Comparison of ENCODE assay signal across 16 cellular contexts in the genomic region with DNA sequence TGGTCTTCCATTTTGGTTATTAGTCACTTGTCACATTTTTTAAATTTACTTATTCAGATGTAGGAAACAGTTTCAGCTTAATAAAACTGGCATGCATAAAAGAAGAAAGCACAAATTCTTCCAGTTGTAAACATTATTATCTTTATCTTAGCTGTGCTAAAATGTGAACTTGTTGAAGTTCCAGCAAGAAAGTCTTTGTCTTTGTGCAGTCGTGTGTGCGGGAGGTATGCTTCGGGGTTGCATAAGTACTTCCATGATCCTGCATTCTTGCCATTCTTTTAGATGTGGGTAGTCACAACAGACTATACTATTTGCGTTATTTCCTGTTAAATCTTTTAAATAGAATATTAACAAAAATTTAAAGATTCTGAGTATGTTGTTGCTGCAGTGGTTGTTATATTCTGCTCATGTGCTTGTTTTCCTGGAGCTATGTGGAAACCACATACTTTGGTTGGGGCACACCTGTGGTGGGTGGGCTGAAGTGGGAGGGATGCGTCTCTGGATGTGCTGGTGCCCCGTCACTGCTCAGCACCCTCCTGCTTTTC. TPM values are rescaled to one million over a fixed set of nuclear protein-coding genes. Genes with fewer than 3 reads are reported as not detected.
A peak's percentile ranks its signal among the peaks of the same experiment; 100 is the strongest.
DNase-seq lines count a peak whose midpoint lies in the region; ATAC-seq and TF ChIP-seq lines count a peak whose summit lies in the region.
"Had no signal": no experiment of that assay in that cellular context is flagged by ENCODE, and none has a peak within 500 bp of the region (broad histone marks: within the 10 kb centered on the region; RNA-seq: fewer than 3 reads in every experiment).

No MANE protein-coding gene starts in this region.

- CTCF ChIA-PET in activated CD4-positive, alpha-beta T cell treated with anti-CD3 and anti-CD28 coated beads, Interleukin-2, amount 10 ng/mL, durations not matched to agents 7 days and 5 days (lab: Charles Lee): no interaction called here

- no peaks in the 10 kb centered on the region for H3K27me3 ChIP-seq in SJSA1 (replicated peaks)
- H3K27me3 ChIP-seq: hepatocyte, pancreas had no signal

- H3K4me3 ChIP-seq in SJSA1 (no peak overlapping the region), fibroblast of the aortic adventitia (ENCODE audit: low read depth, low read length) (no peak overlapping the region), retinal pigment epithelial cell (ENCODE audit: low read length) (peak overlapping the region; percentile 11)
- H3K4me3 ChIP-seq: hepatocyte, lower lobe of right lung, pancreas had no signal

- POLR2A ChIA-PET in activated CD4-positive, alpha-beta T cell treated with anti-CD3 and anti-CD28 coated beads, Interleukin-2, amount 10 ng/mL, durations not matched to agents 7 days and 5 days (lab: Charles Lee): no interaction called here

- no peak for ATAC-seq in stimulated activated effector memory CD8-positive, alpha-beta T cell treated with anti-CD3 and anti-CD28 coated beads, Interleukin-12 subunit alpha, Interleukin-12 subunit beta, amount 100 ng/mL, for 72 hours
- ATAC-seq: lower lobe of right lung; pancreas; stimulated activated naive CD8-positive, alpha-beta T cell treated with anti-CD3 and anti-CD28 coated beads, Interleukin-15, Interleukin-2, amounts not matched to agents 100 U/mL and 50 U/mL, for 24 hours had no signal

- H3K4me1 ChIP-seq in SJSA1 (replicated peaks): peaks cover 26% of the 10 kb centered on the region
- H3K4me1 ChIP-seq: lower lobe of right lung, pancreas had no signal

- no peak overlapping the region for H3K27ac Mint-ChIP-seq in activated CD4-positive, alpha-beta T cell treated with anti-CD3 and anti-CD28 coated beads, Interleukin-2, amount 10 ng/mL, durations not matched to agents 7 days and 5 days
- no peak overlapping the region for H3K27ac Mint-ChIP-seq in stimulated activated effector memory CD8-positive, alpha-beta T cell treated with anti-CD3 and anti-CD28 coated beads, Interleukin-12 subunit alpha, Interleukin-12 subunit beta, amount 100 ng/mL, for 72 hours

- H3K9me3 Mint-ChIP-seq in activated CD4-positive, alpha-beta T cell treated with anti-CD3 and anti-CD28 coated beads, Interleukin-2, amount 10 ng/mL, durations not matched to agents 7 days and 5 days: no peaks in the 10 kb centered on the region
- no peaks in the 10 kb centered on the region for H3K9me3 Mint-ChIP-seq in stimulated activated effector memory CD8-positive, alpha-beta T cell treated with anti-CD3 and anti-CD28 coated beads, Interleukin-12 subunit alpha, Interleukin-12 subunit beta, amount 100 ng/mL, for 72 hours

- no peaks in the 10 kb centered on the region for H3K9me3 ChIP-seq in SJSA1 (replicated peaks)
- H3K9me3 ChIP-seq: lower lobe of right lung, pancreas had no signal

- H3K4me3 Mint-ChIP-seq in activated CD4-positive, alpha-beta T cell treated with anti-CD3 and anti-CD28 coated beads, Interleukin-2, amount 10 ng/mL, durations not matched to agents 7 days and 5 days: no peak overlapping the region
- H3K4me3 Mint-ChIP-seq in stimulated activated effector memory CD8-positive, alpha-beta T cell treated with anti-CD3 and anti-CD28 coated beads, Interleukin-12 subunit alpha, Interleukin-12 subunit beta, amount 100 ng/mL, for 72 hours: no peak overlapping the region

- no peaks in the 10 kb centered on the region for H3K27me3 Mint-ChIP-seq in activated CD4-positive, alpha-beta T cell treated with anti-CD3 and anti-CD28 coated beads, Interleukin-2, amount 10 ng/mL, durations not matched to agents 7 days and 5 days

- peak overlapping the region; percentile 86 for H3K27ac ChIP-seq in SJSA1
- H3K27ac ChIP-seq: hepatocyte, lower lobe of right lung, pancreas, RWPE1 had no signal

- no peaks in the 10 kb centered on the region for H3K4me1 Mint-ChIP-seq in activated CD4-positive, alpha-beta T cell treated with anti-CD3 and anti-CD28 coated beads, Interleukin-2, amount 10 ng/mL, durations not matched to agents 7 days and 5 days
- no peaks in the 10 kb centered on the region for H3K4me1 Mint-ChIP-seq in stimulated activated effector memory CD8-positive, alpha-beta T cell treated with anti-CD3 and anti-CD28 coated beads, Interleukin-12 subunit alpha, Interleukin-12 subunit beta, amount 100 ng/mL, for 72 hours

- DNase-seq in Daoy (ENCODE audit: low read depth) (peak; percentile 31), SJSA1 (ENCODE audit: low read depth in 1 of 2, low spot score in 2 of 2) (peak; percentile 74 to 86), fibroblast of the aortic adventitia (ENCODE audit: low read depth) (peak; percentile 74), retinal pigment epithelial cell (ENCODE audit: low read depth) (peak; percentile 98), germinal center (ENCODE audit: low spot score) (no peak)
- no peak for DNase-seq in stimulated activated CD4-positive, alpha-beta T cell treated with anti-CD3 and anti-CD28 coated beads, Interleukin-4, amount 100 ng/mL, for 1 hour
- no peak for DNase-seq in activated CD4-positive, alpha-beta T cell treated with anti-CD3 and anti-CD28 coated beads, Interleukin-2, amount 10 ng/mL, durations not matched to agents 7 days and 5 days
- no peak for DNase-seq in stimulated activated effector memory CD8-positive, alpha-beta T cell treated with anti-CD3 and anti-CD28 coated beads, Interleukin-12 subunit alpha, Interleukin-12 subunit beta, amount 100 ng/mL, for 72 hours (ENCODE audit: low spot score in 2 of 2)
- DNase-seq: lower lobe of right lung; NCI-H1092 treated with DMSO at 0.1 percent for 48 hours; NCI-H510A treated with DMSO at 0.1 percent for 48 hours; pancreas; stimulated activated CD4-positive, alpha-beta T cell treated with anti-CD3 and anti-CD28 coated beads, Interleukin-2, amount 100 ng/mL, for 24 hours; stimulated activated naive CD8-positive, alpha-beta T cell treated with anti-CD3 and anti-CD28 coated beads, Interleukin-15, Interleukin-2, amounts not matched to agents 100 U/mL and 50 U/mL, for 24 hours had no signal

- TF ChIP-seq CTCF in fibroblast of the aortic adventitia (IDR thresholded peaks at IDR 0.05; ENCODE audit: insufficient read depth, low read length) (no peak), retinal pigment epithelial cell (conservative IDR thresholded peaks at IDR 0.05; ENCODE audit: low read depth, low read length) (no peak)

- peaks cover 32% of the 10 kb centered on the region for H3K36me3 Mint-ChIP-seq in activated CD4-positive, alpha-beta T cell treated with anti-CD3 and anti-CD28 coated beads, Interleukin-2, amount 10 ng/mL, durations not matched to agents 7 days and 5 days (ENCODE audit: low read depth)
- H3K36me3 Mint-ChIP-seq in stimulated activated effector memory CD8-positive, alpha-beta T cell treated with anti-CD3 and anti-CD28 coated beads, Interleukin-12 subunit alpha, Interleukin-12 subunit beta, amount 100 ng/mL, for 72 hours: peaks cover 66% of the 10 kb centered on the region

- H3K36me3 ChIP-seq in SJSA1: peaks cover 43% of the 10 kb centered on the region

RNA-seq across cellular contexts. Expression of gene CBS, which starts 49.9 kb away (rescaled TPM):
- 12.8 and 19.8 TPM in 2 replicates for total RNA-seq in Daoy (2014; rRNA removed; shearing (Covaris generic))
- total RNA-seq in SJSA1 (2014; rRNA removed; shearing (Covaris generic)): 17.9 and 34.2 TPM in 2 replicates
- 63.3 and 87.1 TPM in 2 replicates for total RNA-seq in fibroblast of the aortic adventitia (ENCODE audit: low replicate concordance)
- total RNA-seq in activated CD4-positive, alpha-beta T cell treated with anti-CD3 and anti-CD28 coated beads, Interleukin-2, amount 10 ng/mL, durations not matched to agents 7 days and 5 days: 10 to 100 TPM; 31.4 to 31.7 TPM

RNA-seq across cellular contexts. Expression of gene PKNOX1, which starts 51.3 kb away (rescaled TPM):
- 18.0 and 20.1 TPM in 2 replicates for total RNA-seq in Daoy (2014; rRNA removed; shearing (Covaris generic))
- total RNA-seq in SJSA1 (2014; rRNA removed; shearing (Covaris generic)): 8.8 and 37.7 TPM in 2 replicates
- 11.2 and 12.7 TPM in 2 replicates for total RNA-seq in fibroblast of the aortic adventitia (ENCODE audit: low replicate concordance)
- total RNA-seq in activated CD4-positive, alpha-beta T cell treated with anti-CD3 and anti-CD28 coated beads, Interleukin-2, amount 10 ng/mL, durations not matched to agents 7 days and 5 days: 10 to 100 TPM; 28.7 to 30.1 TPM

Comparison
In these comparisons a context has a peak if more than half of its experiments do, and no peak if none do; other contexts are left out.
1. DNase-seq: peak in Daoy (single experiment), SJSA1 (2 of 2), fibroblast of the aortic adventitia (single experiment) and retinal pigment epithelial cell (single experiment); none in stimulated activated CD4-positive, alpha-beta T cell treated with anti-CD3 and anti-CD28 coated beads, Interleukin-4, amount 100 ng/mL, for 1 hour (single experiment), activated CD4-positive, alpha-beta T cell treated with anti-CD3 and anti-CD28 coated beads, Interleukin-2, amount 10 ng/mL, durations not matched to agents 7 days and 5 days (single experiment), stimulated activated effector memory CD8-positive, alpha-beta T cell treated with anti-CD3 and anti-CD28 coated beads, Interleukin-12 subunit alpha, Interleukin-12 subunit beta, amount 100 ng/mL, for 72 hours (0 of 2) and germinal center (single experiment).